1 cellular context compared by ENCODE assay signal in the genomic region with DNA sequence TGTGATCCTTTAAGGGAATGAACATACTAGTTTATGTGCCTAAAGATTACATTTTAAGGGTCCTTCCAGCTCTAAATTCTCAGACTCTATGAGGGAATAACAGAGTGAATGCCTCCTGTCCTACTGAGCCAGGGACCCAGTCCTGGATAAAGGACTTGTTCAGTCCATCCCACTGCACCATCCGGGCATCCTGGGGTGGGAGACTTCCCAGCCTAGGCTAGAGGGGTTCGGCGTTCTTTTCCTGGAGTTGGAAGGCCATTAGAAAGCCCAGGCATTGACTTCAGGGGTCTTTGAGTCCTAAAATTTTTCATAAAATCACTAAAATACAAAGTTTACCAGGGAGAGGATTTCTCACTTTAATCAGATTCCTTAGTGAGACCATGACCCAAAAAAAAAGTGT.
TF ChIP-seq lines count a peak whose summit lies in the region.

No MANE protein-coding gene starts in this region.

TF ChIP-seq in WTC11, 78 proteins besides CTCF, POLR2A, EP300 and RAD21 (continued from another document):
- no peak for TF ChIP-seq ZNF416 (CRISPR knock-in tag; IDR thresholded peaks at IDR 0.05)
